8 cellular contexts compared by ENCODE assay signal in genomic region chr15:78299302-78300102, GRCh38. TPM values are rescaled to one million over a fixed set of nuclear protein-coding genes. Genes with fewer than 3 reads are reported as not detected.
DNase-seq lines count a peak whose midpoint lies in the region; ATAC-seq and TF ChIP-seq lines count a peak whose summit lies in the region.

Gene SKIC8 (minus strand): TSS chr15:78299609. CDS start chr15:78295686, 3,923 bp downstream.

- H3K27me3 ChIP-seq in BLaER1 treated with 17β-estradiol and CSF1 and Interleukin-3, amounts not matched to agents 10 nM and 100 nM: no peaks in the 10 kb centered on the region
- no peaks in the 10 kb centered on the region for H3K27me3 ChIP-seq in colonic mucosa

- DNase-seq in NCI-H524 treated with DMSO at 0.1 percent for 48 hours (lab: John Stamatoyannopoulos, UW) (peak; percentile 85), colonic mucosa (peak; percentile 94), left kidney (ENCODE audit: low read depth, low spot score) (peak; percentile 98)
- peak; percentile 94 for DNase-seq in activated CD4-positive, alpha-beta T cell treated with anti-CD3 and anti-CD28 coated beads for 48 hours
- DNase-seq in stimulated activated CD4-positive, alpha-beta T cell treated with anti-CD3 and anti-CD28 coated beads, Interleukin-1b, Interleukin-23, amount 100 ng/mL, for 48 hours: peak; percentile 91

- H3K4me3 ChIP-seq in BLaER1 treated with 17β-estradiol and CSF1 and Interleukin-3, amounts not matched to agents 10 nM and 100 nM: peak within 1 kb of the TSS; percentile 77 to 99 (median 92)
- H3K4me3 ChIP-seq in colonic mucosa: peak within 1 kb of the TSS; percentile 66

- 0 out of 22 replicates have a peak, but pooled peaks cover 0 to 7% (median 0%) of the 10 kb centered on the region in 11 experiments for H3K9me3 ChIP-seq in BLaER1 treated with 17β-estradiol and CSF1 and Interleukin-3, amounts not matched to agents 10 nM and 100 nM (replicated peaks in 1 of 11)
- H3K9me3 ChIP-seq in colonic mucosa: no peaks in the 10 kb centered on the region

- ATAC-seq in GM19324 (IDR thresholded peaks at IDR 0.05; ENCODE audit: low FRiP score, unreplicated experiment): peak; percentile 79
- ATAC-seq in HG03469 (IDR thresholded peaks at IDR 0.05; ENCODE audit: unreplicated experiment): peak; percentile 59

- H3K4me2 ChIP-seq in BLaER1 treated with 17β-estradiol and CSF1 and Interleukin-3, amounts not matched to agents 10 nM and 100 nM: peak within 1 kb of the TSS; percentile 84 to 98 (median 92)

- peak within 1 kb of the TSS; percentile 64 to 88 (median 80) for H3K27ac ChIP-seq in BLaER1 treated with 17β-estradiol and CSF1 and Interleukin-3, amounts not matched to agents 10 nM and 100 nM
- H3K27ac ChIP-seq in colonic mucosa: peak within 1 kb of the TSS; percentile 24

- intact Hi-C loops in colonic mucosa (cut with DNase I): no loop called here

- peak within 1 kb of the TSS; percentile 82 to 93 (median 89) for H3K9ac ChIP-seq in BLaER1 treated with 17β-estradiol and CSF1 and Interleukin-3, amounts not matched to agents 10 nM and 100 nM
- peak within 1 kb of the TSS; percentile 85 to 95 for H3K9ac ChIP-seq in colonic mucosa (ENCODE audit: low read depth in 2 of 2, low read length in 2 of 2)

- TF ChIP-seq CTCF in colonic mucosa (IDR thresholded peaks at IDR 0.05): no peak

- peaks cover 13 to 35% (median 25%) of the 10 kb centered on the region in 10 experiments for H3K4me1 ChIP-seq in BLaER1 treated with 17β-estradiol and CSF1 and Interleukin-3, amounts not matched to agents 10 nM and 100 nM
- H3K4me1 ChIP-seq in colonic mucosa: peaks cover 5% of the 10 kb centered on the region

- peaks cover 0 to 13% (median 0%) of the 10 kb centered on the region in 11 experiments; a peak in 2 of 22 replicates for H4K20me1 ChIP-seq in BLaER1 treated with 17β-estradiol and CSF1 and Interleukin-3, amounts not matched to agents 10 nM and 100 nM

- H3K36me3 ChIP-seq in BLaER1 treated with 17β-estradiol and CSF1 and Interleukin-3, amounts not matched to agents 10 nM and 100 nM: peaks cover 3 to 13% (median 12%) of the 10 kb centered on the region in 11 experiments; a peak in 21 of 22 replicates
- no peaks in the 10 kb centered on the region for H3K36me3 ChIP-seq in colonic mucosa

RNA-seq across cellular contexts. Expression of gene SKIC8, which starts in this region (rescaled TPM):
- 10 to 100 TPM; 35.9 to 47.0 TPM for total RNA-seq in colonic mucosa

Comparison
In these comparisons a context has a peak if more than half of its experiments do, and no peak if none do; other contexts are left out.
1. Peak in every context shown above with its lines: DNase-seq, ATAC-seq, H3K4me3 ChIP-seq and H3K27ac ChIP-seq.